In the genomic region with DNA sequence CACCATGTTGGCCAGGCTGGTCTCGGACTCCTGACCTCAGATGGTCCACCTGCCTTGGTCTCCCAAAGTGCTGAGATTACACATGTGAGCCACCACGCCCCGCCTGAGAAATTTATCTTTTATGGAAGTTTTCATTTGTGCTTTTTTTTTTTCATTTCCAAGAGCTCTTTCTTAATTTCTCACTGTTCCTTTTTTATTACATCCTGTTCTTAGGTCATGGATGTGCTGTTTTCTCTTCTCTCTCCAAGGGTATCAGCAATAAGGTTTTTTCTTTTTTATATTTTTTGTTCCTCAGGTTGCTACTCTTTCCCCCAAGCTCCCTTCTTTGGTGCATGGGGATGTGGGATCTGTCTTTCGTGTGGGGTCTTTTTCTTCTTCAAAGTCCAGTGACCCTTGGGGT, we compare ENCODE assay signal across 8 cellular contexts.
"Had no signal": no experiment of that assay in that cellular context is flagged by ENCODE, and none has a peak within 500 bp of the region (broad histone marks: within the 10 kb centered on the region; RNA-seq: fewer than 3 reads in every experiment).

No MANE protein-coding gene starts in this region.

- ATAC-seq: GM23338, HCT116 had no signal

- H3K4me3 Mint-ChIP-seq: GM23338, H9, HFFc6 had no signal

- H3K27ac Mint-ChIP-seq: GM23338, H9, HFFc6 had no signal

- H3K27ac ChIP-seq: GM23248 had no signal

- DNase-seq: GM23248, GOT3, H9, HCEC 1CT, HFFc6 had no signal

- H2AFZ ChIP-seq: GM23248, GM23338 had no signal

- H3K4me2 ChIP-seq: GM23338 had no signal

- H3K4me3 ChIP-seq: GM23248, GM23338, HAP-1 had no signal

- H3K9me3 ChIP-seq: HAP-1 had no signal

- H3K36me3 ChIP-seq: HAP-1 had no signal

- H3K4me1 ChIP-seq: HAP-1 had no signal
